In genomic region chr9:38127271-38127839, GRCh38 we compare ENCODE assay signal across 22 cellular contexts. TPM values are rescaled to one million over a fixed set of nuclear protein-coding genes. Genes with fewer than 3 reads are reported as not detected.
DNase-seq lines count a peak whose midpoint lies in the region; ATAC-seq, FAIRE-seq and TF ChIP-seq lines count a peak whose summit lies in the region.
"Had no signal": no experiment of that assay in that cellular context is flagged by ENCODE, and none has a peak within 500 bp of the region (broad histone marks: within the 10 kb centered on the region; RNA-seq: fewer than 3 reads in every experiment).

No MANE protein-coding gene starts in this region.

- POLR2A ChIA-PET in K562 (lab: Yijun Ruan, JAX), result interaction anchor here (0.6 kb wide), 1 partner anchor 661 kb away, joined by 4 read pairs; no protein-coding TSS in a partner anchor

- DNase-seq in DMS 273 (lab: John Stamatoyannopoulos, UW; ENCODE audit: unreplicated experiment) (peak; percentile 15), DMS 273 treated with DMSO at 0.1 percent for 48 hours (lab: John Stamatoyannopoulos, UW) (no peak), DMS79 (lab: John Stamatoyannopoulos, UW) (peak; percentile 8), NCI-H1092 treated with DMSO at 0.1 percent for 48 hours (lab: John Stamatoyannopoulos, UW) (peak; percentile 61), K562 (ENCODE audit: extremely low read depth in 1 of 4, low spot score in 3 of 4) (peak in 3 of 4 experiments; percentile 24 to 52 (median 31)), mucosa of descending colon (no peak), NCI-H82 (lab: John Stamatoyannopoulos, UW) (no peak), smooth muscle cell (lab: John Stamatoyannopoulos, UW; ENCODE audit: unreplicated experiment) (no peak)
- DNase-seq: activated CD4-positive, alpha-beta T cell treated with anti-CD3 and anti-CD28 coated beads, Interleukin-2, amount 50 U/mL, for 1 hour; activated effector memory CD4-positive, alpha-beta T cell treated with Interleukin-2 at 50 U/mL for 16 hours; activated naive CD8-positive, alpha-beta T cell treated with anti-CD3 and anti-CD28 coated beads, Interleukin-2, amount 10 ng/mL, durations not matched to agents 7 days and 5 days; body of pancreas; hypothalamus; left ventricle myocardium inferior; midbrain; NK-92 treated with Interleukin-12 subunit alpha and Interleukin-12 subunit beta, amount 100 ng/mL, for 24 hours; stimulated activated naive CD8-positive, alpha-beta T cell treated with anti-CD3 and anti-CD28 coated beads, Interleukin-15, Interleukin-2, amounts not matched to agents 100 U/mL and 50 U/mL, for 24 hours had no signal

- no peak for TF ChIP-seq RAD21 in K562 (CRISPR knock-in tag; conservative IDR thresholded peaks at IDR 0.05 in 1 of 2, IDR thresholded peaks at IDR 0.05 in 1 of 2)

- H3K9ac ChIP-seq in K562 (ENCODE audit: insufficient read depth in 1 of 2, low read depth in 2 of 2, low read length in 2 of 2) (no peak overlapping the region), smooth muscle cell (ENCODE audit: low read depth) (no peak overlapping the region)

- peaks cover 43 to 53% of the 10 kb centered on the region in 2 experiments for H3K27me3 ChIP-seq in K562 (ENCODE audit: control insufficient read depth in 2 of 2, insufficient read depth in 2 of 2, low read length in 2 of 2)
- H3K27me3 ChIP-seq in smooth muscle cell (ENCODE audit: low read depth), result peaks cover 5% of the 10 kb centered on the region
- H3K27me3 ChIP-seq: body of pancreas, tibial nerve had no signal

- no peaks in the 10 kb centered on the region; the same call in 1 of the 2 replicates for H3K9me3 ChIP-seq in K562 (replicated peaks; ENCODE audit: control insufficient read depth, insufficient read depth, low read depth, low read length)
- H3K9me3 ChIP-seq in mucosa of descending colon, result no peaks in the 10 kb centered on the region
- no peaks in the 10 kb centered on the region for H3K9me3 ChIP-seq in smooth muscle cell (replicated peaks; ENCODE audit: low read depth)
- H3K9me3 ChIP-seq: body of pancreas, left ventricle myocardium inferior, tibial nerve had no signal

- H3K36me3 ChIP-seq in K562 (ENCODE audit: control insufficient read depth, insufficient read depth, low read length) (no peaks in the 10 kb centered on the region), mucosa of descending colon (ENCODE audit: low read depth) (no peaks in the 10 kb centered on the region), smooth muscle cell (ENCODE audit: low read depth) (no peaks in the 10 kb centered on the region)
- H3K36me3 ChIP-seq: left ventricle myocardium inferior, tibial nerve had no signal

- H4K20me1 ChIP-seq in K562 (replicated peaks; ENCODE audit: control insufficient read depth, insufficient read depth, low read length) (peaks cover 9% of the 10 kb centered on the region), smooth muscle cell (ENCODE audit: low read depth) (no peaks in the 10 kb centered on the region)

- no TSS peak for BruUV-seq in K562 (replicated peaks; lab: Mats Ljungman, UMichigan)

- no peak for TF ChIP-seq POLR2A in K562 (conservative IDR thresholded peaks at IDR 0.05)

- TF ChIP-seq CTCF in K562 (IDR thresholded peaks at IDR 0.05 in 2 of 3, conservative IDR thresholded peaks at IDR 0.05 in 1 of 3; ENCODE audit: insufficient read depth in 2 of 3, low read depth in 1 of 3, low read length in 3 of 3) (no peak), mucosa of descending colon (IDR thresholded peaks at IDR 0.05) (no peak), smooth muscle cell (IDR thresholded peaks at IDR 0.05; ENCODE audit: borderline replicate concordance, insufficient read depth, poor library complexity, severe bottlenecking) (no peak)

- no peak overlapping the region for H3K4me3 ChIP-seq in K562
- H3K4me3 ChIP-seq in mucosa of descending colon, result no peak overlapping the region
- H3K4me3 ChIP-seq in smooth muscle cell, result no peak overlapping the region
- H3K4me3 ChIP-seq: body of pancreas, left ventricle myocardium inferior, tibial nerve had no signal

- H3K4me2 ChIP-seq in K562 (ENCODE audit: insufficient read depth, low read length) (no peak overlapping the region), smooth muscle cell (no peak overlapping the region)

- intact Hi-C loops in K562 (cut with micrococcal nuclease), result no loop called here
- intact Hi-C loops in mucosa of descending colon (cut with DNase I, micrococcal nuclease), result no loop called here

- H3K79me2 ChIP-seq in K562 (ENCODE audit: control insufficient read depth, insufficient read depth, low read length) (no peaks in the 10 kb centered on the region), smooth muscle cell (ENCODE audit: low read depth) (no peaks in the 10 kb centered on the region)

- 0% methylated on average over 6 of the region's 6 CpGs for WGBS in K562 (ENCODE audit: insufficient coverage, low coverage, missing lambda C conversion rate)
- WGBS in smooth muscle cell (ENCODE audit: low lambda C conversion rate), result 59% methylated on average over 6 of the region's 6 CpGs

- in situ Hi-C loops in K562 (cut with MboI), result no loop called here

- H3K27ac ChIP-seq in K562 (ENCODE audit: extremely low read depth, low read depth, low read length) (no peak overlapping the region), smooth muscle cell (ENCODE audit: low read depth) (no peak overlapping the region)
- H3K27ac ChIP-seq: 22Rv1, body of pancreas, left ventricle myocardium inferior, tibial nerve had no signal

- CTCF ChIA-PET in K562 (lab: Yijun Ruan, JAX; ENCODE audit: low intra/inter-chr PET ratio), result no interaction called here

- no peak for FAIRE-seq in K562 (lab: Jason Lieb, UNC)
- FAIRE-seq: frontal cortex, GM18507 had no signal

- H2AFZ ChIP-seq in K562 (ENCODE audit: low read depth, low read length) (no peak overlapping the region), smooth muscle cell (ENCODE audit: low read depth) (no peak overlapping the region)

- no peak for TF ChIP-seq EP300 in K562 (IDR thresholded peaks at IDR 0.05; ENCODE audit: low read length)

- H3K4me1 ChIP-seq in K562 (replicated peaks in 1 of 2; ENCODE audit: control insufficient read depth in 2 of 2, insufficient read depth in 2 of 2, low read length in 2 of 2) (peaks cover 6 to 19% of the 10 kb centered on the region in 2 experiments; a peak in 3 of 5 replicates), mucosa of descending colon (ENCODE audit: low read depth) (no peaks in the 10 kb centered on the region), smooth muscle cell (ENCODE audit: low read depth) (no peaks in the 10 kb centered on the region)
- H3K4me1 ChIP-seq: body of pancreas, left ventricle myocardium inferior, tibial nerve had no signal

- no peaks in the 10 kb centered on the region for H3K9me1 ChIP-seq in K562 (ENCODE audit: control insufficient read depth, insufficient read depth, low read length)

- ATAC-seq in K562, result peak; percentile 34; the same call in 1 of the 3 replicates
- no peak for ATAC-seq in mucosa of descending colon
- ATAC-seq: body of pancreas; Panc1; stimulated activated naive CD8-positive, alpha-beta T cell treated with anti-CD3 and anti-CD28 coated beads, Interleukin-15, Interleukin-2, amounts not matched to agents 100 U/mL and 50 U/mL, for 24 hours had no signal

- no peaks in the 10 kb centered on the region for H3F3A ChIP-seq in smooth muscle cell (ENCODE audit: low read depth)

TF ChIP-seq in K562, 482 proteins besides CTCF, POLR2A, EP300 and RAD21 (continues in another document):
- 0 out of 2 replicates have a peak, but pooled peaks have one; percentile 5 for TF ChIP-seq JUND (IDR thresholded peaks at IDR 0.05; ENCODE audit: borderline replicate concordance, low read depth, low read length)
- no peak for TF ChIP-seq JUND (tag; IDR thresholded peaks at IDR 0.05; ENCODE audit: borderline replicate concordance, low read depth, low read length)
- TF ChIP-seq ELF2 (CRISPR knock-in tag; IDR thresholded peaks at IDR 0.05), result no peak
- no peak for TF ChIP-seq ZNF785 (CRISPR knock-in tag; IDR thresholded peaks at IDR 0.05)
- peak; percentile 72 for TF ChIP-seq EGR1 (conservative IDR thresholded peaks at IDR 0.05)
- TF ChIP-seq ZNF512 (tag; IDR thresholded peaks at IDR 0.05), result peak; percentile 80
- TF ChIP-seq HDAC3 (IDR thresholded peaks at IDR 0.05; ENCODE audit: borderline replicate concordance, partially characterized antibody), result no peak
- TF ChIP-seq NFYB (IDR thresholded peaks at IDR 0.05; ENCODE audit: extremely low read depth, insufficient read length), result no peak

RNA-seq across cellular contexts. Expression of gene SHB, which starts 58.3 kb away (rescaled TPM):
- total RNA-seq in K562 (2011; cell fraction: chromatin; rRNA removed; ENCODE audit: low replicate concordance), result 6.5 and 13.7 TPM in 2 replicates
- 10.4 and 10.7 TPM in 2 replicates for total RNA-seq in K562 (2011; cell fraction: nucleolus; rRNA removed)
- total RNA-seq in K562 (2011; cell fraction: nucleoplasm; rRNA removed), result 6.3 and 8.7 TPM in 2 replicates
- total RNA-seq in K562 (2014; rRNA removed) (11.7 and 12.8 TPM in 2 replicates), K562 (2014; rRNA removed; fragmentation: Illumina TruSeq; extraction: Trizol) (3.8 and 4.0 TPM in 2 replicates), K562 (2015; rRNA removed; fragmentation: Illumina TruSeq; extraction: Trizol) (5.1 and 5.3 TPM in 2 replicates), K562 (2021) (15.4 and 16.0 TPM in 2 replicates), mucosa of descending colon (10 to 100 TPM; 20.3 to 23.9 (median 20.6) TPM), smooth muscle cell (14.3 and 16.4 TPM in 2 replicates)
- polyA plus RNA-seq in K562 (2011; rRNA removed) (3.4 and 5.1 TPM in 2 replicates), K562 (2014; fragmentation: Illumina TruSeq; extraction: Trizol) (9.6 TPM in 2 replicates), K562 (2014; fragmentation: Nextera tagmentation; extraction: Ambion mirVana) (1 to 10 TPM in 1 of 2 experiments, under 1 TPM in 1; 0.78 to 1.0 TPM), K562 (2014; rRNA removed) (6.0 and 7.5 TPM in 2 replicates), smooth muscle cell (32.4 and 35.0 TPM in 2 replicates)
- polyA plus RNA-seq in K562 (2011; cell fraction: cytosol; rRNA removed), result 4.1 and 8.5 TPM in 2 replicates
- polyA plus RNA-seq in K562 (2011; cell fraction: nucleus; rRNA removed), result 4.9 and 8.5 TPM in 2 replicates
- polyA plus RNA-seq in K562 (2012), result 8.2 and 8.9 TPM in 2 replicates
- 4.6 and 5.7 TPM in 2 replicates for polyA minus RNA-seq in K562 (2011; rRNA and poly(A)+ RNA removed)
- 7.4 and 12.6 TPM in 2 replicates for polyA minus RNA-seq in K562 (2011; cell fraction: cytosol; rRNA and poly(A)+ RNA removed)
- polyA minus RNA-seq in K562 (2011; cell fraction: nucleus; rRNA and poly(A)+ RNA removed), result 6.3 and 6.4 TPM in 2 replicates

Comparison
In these comparisons a context has a peak if more than half of its experiments do, and no peak if none do; other contexts are left out.
1. DNase-seq: peak in DMS 273 (single experiment), DMS79 (single experiment), NCI-H1092 treated with DMSO at 0.1 percent for 48 hours (single experiment) and K562 (3 of 4); none in DMS 273 treated with DMSO at 0.1 percent for 48 hours (single experiment), mucosa of descending colon (0 of 3), NCI-H82 (single experiment) and smooth muscle cell (single experiment).